ENCODE assay signal across 1 cellular context in genomic region chr3:157540656-157541055, GRCh38.
TF ChIP-seq lines count a peak whose summit lies in the region.

No MANE protein-coding gene starts in this region.

TF ChIP-seq in IMR-90, 13 proteins besides CTCF, POLR2A, EP300 and RAD21:
- TF ChIP-seq MXI1 (IDR thresholded peaks at IDR 0.05; ENCODE audit: borderline replicate concordance, low read depth, low read length) (no peak), CHD1 (IDR thresholded peaks at IDR 0.05; ENCODE audit: low read depth, low read length) (no peak), RFX5 (IDR thresholded peaks at IDR 0.05; ENCODE audit: low read depth, low read length) (no peak), BHLHE40 (IDR thresholded peaks at IDR 0.05; ENCODE audit: low read depth, low read length) (no peak), FOS (IDR thresholded peaks at IDR 0.05; ENCODE audit: low read depth, low read length) (no peak), CEBPB (IDR thresholded peaks at IDR 0.05; ENCODE audit: low read depth, low read length) (no peak), MAFK (IDR thresholded peaks at IDR 0.05; ENCODE audit: low read depth, low read length) (no peak), RCOR1 (IDR thresholded peaks at IDR 0.05; ENCODE audit: insufficient replicate concordance, low read length) (no peak), SMC3 (IDR thresholded peaks at IDR 0.05; ENCODE audit: low read depth, low read length) (no peak), MAZ (IDR thresholded peaks at IDR 0.05; ENCODE audit: borderline replicate concordance, low read depth, low read length) (no peak), USF2 (IDR thresholded peaks at IDR 0.05; ENCODE audit: low read depth, low read length) (no peak), ELK1 (IDR thresholded peaks at IDR 0.05; ENCODE audit: borderline replicate concordance, low read depth, low read length) (no peak), NFE2L2 (IDR thresholded peaks at IDR 0.05; ENCODE audit: low read depth, low read length) (no peak)
